In genomic region chr5:65065112-65065511, GRCh38 we compare ENCODE assay signal across 27 cellular contexts.
"Had no signal": no experiment of that assay in that cellular context is flagged by ENCODE, and none has a peak within 500 bp of the region (broad histone marks: within the 10 kb centered on the region; RNA-seq: fewer than 3 reads in every experiment).

No MANE protein-coding gene starts in this region.

- H3K27ac ChIP-seq: breast epithelium, coronary artery, SJSA1 had no signal

- H3K27me3 ChIP-seq: breast epithelium, SJSA1 had no signal

- H3K27ac Mint-ChIP-seq: activated CD8-positive, alpha-beta T cell treated with anti-CD3 and anti-CD28 coated beads for 36 hours; activated T-cell treated with anti-CD3 and anti-CD28 coated beads, Interleukin-2, amount 50 U/mL, for 72 hours; activated T-helper 2 cell treated with anti-CD3 and anti-CD28 coated beads, Interferon-gamma antibody, Interleukin-2, Interleukin-4, amounts not matched to agents 10 μg/mL and 5 μg/mL and 100 μg/mL, durations not matched to agents 14 hours and 24 hours and 36 hours; T-helper 1 cell treated with Interleukin-12 subunit alpha and Interleukin-12 subunit beta and Interleukin-4 antibody, amounts not matched to agents 30 μg/mL and 1 μg/mL, for 36 hours had no signal

- H3K4me3 ChIP-seq: breast epithelium, coronary artery, SJSA1 had no signal

- H3K36me3 ChIP-seq: breast epithelium, SJSA1 had no signal

- DNase-seq: activated CD4-positive, CD25-positive, alpha-beta regulatory T cell; activated CD8-positive, alpha-beta memory T cell treated with anti-CD3 and anti-CD28 coated beads, Interleukin-2, amount 50 U/mL, for 4 hours; activated CD8-positive, alpha-beta T cell treated with anti-CD3 and anti-CD28 coated beads for 36 hours; activated gamma-delta T cell treated with Interleukin-2 at 50 U/mL for 16 hours; activated naive CD4-positive, alpha-beta T cell treated with anti-CD3 and anti-CD28 coated beads, Interleukin-2, amount 50 U/mL, for 16 hours; activated T-cell treated with anti-CD3 and anti-CD28 coated beads, Interleukin-2, amount 50 U/mL, for 72 hours; aorta; caudate nucleus; Karpas-422; NCI-H1092 treated with DMSO at 0.1 percent for 48 hours; NCI-H1417 treated with DMSO at 0.1 percent for 48 hours; NCI-H1694; NCI-H2029; NCI-H2107; NCI-H2171 treated with DMSO at 0.1 percent for 48 hours; NCI-H226; NCI-H526; NCI-H774; PC-3; SHP77; T-helper 9 cell had no signal

- H3K9me3 ChIP-seq: breast epithelium, SJSA1 had no signal

- H3K4me3 Mint-ChIP-seq: activated CD8-positive, alpha-beta T cell treated with anti-CD3 and anti-CD28 coated beads for 36 hours; activated T-cell treated with anti-CD3 and anti-CD28 coated beads, Interleukin-2, amount 50 U/mL, for 72 hours; T-helper 1 cell treated with Interleukin-12 subunit alpha and Interleukin-12 subunit beta and Interleukin-4 antibody, amounts not matched to agents 30 μg/mL and 1 μg/mL, for 36 hours had no signal

- ATAC-seq: activated CD8-positive, alpha-beta T cell treated with anti-CD3 and anti-CD28 coated beads for 36 hours; activated T-cell treated with anti-CD3 and anti-CD28 coated beads, Interleukin-2, amount 50 U/mL, for 72 hours; PC-3; SK-N-SH treated with all-trans-retinoic acid at 6 μM for 48 hours had no signal

- H3K9me3 Mint-ChIP-seq: activated CD8-positive, alpha-beta T cell treated with anti-CD3 and anti-CD28 coated beads for 36 hours; activated T-cell treated with anti-CD3 and anti-CD28 coated beads, Interleukin-2, amount 50 U/mL, for 72 hours; activated T-helper 2 cell treated with anti-CD3 and anti-CD28 coated beads, Interferon-gamma antibody, Interleukin-2, Interleukin-4, amounts not matched to agents 10 μg/mL and 5 μg/mL and 100 μg/mL, durations not matched to agents 14 hours and 24 hours and 36 hours; T-helper 1 cell treated with Interleukin-12 subunit alpha and Interleukin-12 subunit beta and Interleukin-4 antibody, amounts not matched to agents 30 μg/mL and 1 μg/mL, for 36 hours had no signal
